Comparison of ENCODE assay signal across 1 cellular context in genomic region chr15:71060983-71061382, GRCh38.
TF ChIP-seq lines count a peak whose summit lies in the region.

No MANE protein-coding gene starts in this region.

TF ChIP-seq in IMR-90, 13 proteins besides CTCF, POLR2A, EP300 and RAD21:
- TF ChIP-seq CEBPB (IDR thresholded peaks at IDR 0.05; ENCODE audit: low read depth, low read length) (no peak), NFE2L2 (IDR thresholded peaks at IDR 0.05; ENCODE audit: low read depth, low read length) (no peak)
